ENCODE assay signal across 23 cellular contexts in the genomic region with DNA sequence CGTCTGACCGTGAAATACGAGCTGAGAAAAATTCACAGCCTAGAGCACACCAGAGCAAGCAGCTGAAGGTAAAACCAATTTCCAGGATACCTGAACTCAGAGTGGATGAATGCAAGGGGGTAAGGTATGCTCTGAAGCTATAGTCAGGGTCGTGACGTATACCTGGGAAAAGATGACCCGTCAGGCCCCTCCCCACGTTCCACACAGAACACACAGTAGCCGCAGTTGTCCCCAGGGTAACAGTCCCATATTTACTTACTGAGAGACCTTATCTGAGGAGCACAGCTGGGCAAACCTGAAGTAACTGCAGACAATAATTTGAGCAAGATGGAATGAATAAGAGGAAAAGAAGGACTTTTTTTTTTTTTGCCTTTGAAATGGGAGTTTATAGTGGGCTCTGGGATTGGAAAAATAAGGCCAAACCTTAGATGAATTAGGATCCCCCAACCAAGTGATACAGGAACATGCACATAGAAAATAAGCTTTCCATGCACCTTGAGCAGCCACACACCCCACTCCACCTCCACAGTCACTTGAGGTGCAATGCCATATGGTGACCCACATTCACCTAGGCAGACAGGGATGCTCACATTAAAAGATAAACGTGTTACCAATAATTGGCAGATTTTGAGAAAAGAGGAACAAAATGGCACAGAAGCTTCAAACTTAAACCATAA. TPM values are rescaled to one million over a fixed set of nuclear protein-coding genes. Genes with fewer than 3 reads are reported as not detected.
"Had no signal": no experiment of that assay in that cellular context is flagged by ENCODE, and none has a peak within 500 bp of the region (broad histone marks: within the 10 kb centered on the region; RNA-seq: fewer than 3 reads in every experiment).

No MANE protein-coding gene starts in this region.

- H3K9me3 ChIP-seq: right atrium auricular region, tibial artery, uterus had no signal

- FAIRE-seq: endothelial cell of umbilical vein, TTC549 had no signal

- H3K4me1 ChIP-seq: foreskin keratinocyte, right atrium auricular region, tibial artery, uterus had no signal

- DNase-seq: activated CD4-positive, alpha-beta T cell treated with anti-CD3 and anti-CD28 coated beads, Interleukin-2, amount 50 U/mL, for 1 hour; activated CD8-positive, alpha-beta memory T cell treated with anti-CD3 and anti-CD28 coated beads for 24 hours; activated naive CD8-positive, alpha-beta T cell treated with anti-CD3 and anti-CD28 coated beads for 36 hours; amygdala; central memory CD4-positive, alpha-beta T cell; effector CD8-positive, alpha-beta T cell; foreskin keratinocyte; glutamatergic neuron; kidney glomerular epithelial cell; mesendoderm; posterior cingulate gyrus; stimulated activated CD4-positive, alpha-beta T cell treated with anti-CD3 and anti-CD28 coated beads, Interleukin-15, amount 100 ng/mL, for 24 hours; stimulated activated CD4-positive, alpha-beta T cell treated with anti-CD3 and anti-CD28 coated beads, Interleukin-4, amount 100 ng/mL, for 1 hour; stimulated activated naive CD4-positive, alpha-beta T cell; tibial artery; uterus had no signal

- H3K4me3 ChIP-seq: coronary artery, right atrium auricular region, skin epidermis, tibial artery, uterus had no signal

- H3K27ac ChIP-seq: coronary artery, foreskin keratinocyte, right atrium auricular region, skin epidermis, tibial artery, uterus had no signal

- H3K27me3 ChIP-seq: foreskin keratinocyte, right atrium auricular region, tibial artery, uterus had no signal

- H3K36me3 ChIP-seq: tibial artery, uterus had no signal

- ATAC-seq: activated CD4-positive, CD25-positive, alpha-beta regulatory T cell treated with anti-CD3 and anti-CD28 coated beads, Interleukin-2, amount 50 U/mL, for 24 hours; foreskin keratinocyte; natural killer cell treated with Interleukin-12 subunit alpha and Interleukin-12 subunit beta and Interleukin-15 and Interleukin-18, amount 100 ng/mL, for 72 hours had no signal

RNA-seq across cellular contexts. Expression of a gene that starts 38.0 kb away (rescaled TPM):
- total RNA-seq: foreskin keratinocyte had no signal
- polyA plus RNA-seq: foreskin keratinocyte had no signal

RNA-seq across cellular contexts. Expression of a gene that starts 43.0 kb away (rescaled TPM):
- total RNA-seq: activated naive CD8-positive, alpha-beta T cell treated with anti-CD3 and anti-CD28 coated beads for 36 hours; foreskin keratinocyte had no signal
- polyA plus RNA-seq: foreskin keratinocyte had no signal
